12 cellular contexts compared by ENCODE assay signal in the genomic region with DNA sequence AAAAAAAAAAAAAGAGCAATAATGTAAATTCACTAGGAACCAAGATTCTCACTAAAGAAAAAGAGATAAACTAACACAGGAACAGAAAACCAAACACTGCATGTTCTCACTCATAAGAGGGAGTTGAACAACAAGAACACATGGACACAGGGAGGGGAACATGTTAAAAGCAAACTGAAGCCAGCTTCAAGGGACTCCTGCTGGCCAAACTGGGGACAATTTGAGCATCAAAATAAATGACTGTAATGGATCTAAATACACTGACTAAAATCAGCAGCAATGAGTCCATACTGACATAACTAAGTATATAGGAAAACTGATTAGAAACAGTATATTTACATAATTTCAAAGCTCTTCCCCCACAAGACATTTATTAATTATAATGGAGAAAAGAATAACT.
A peak's percentile ranks its signal among the peaks of the same experiment; 100 is the strongest.
DNase-seq lines count a peak whose midpoint lies in the region; ATAC-seq, FAIRE-seq and TF ChIP-seq lines count a peak whose summit lies in the region.
"Had no signal": no experiment of that assay in that cellular context is flagged by ENCODE, and none has a peak within 500 bp of the region (broad histone marks: within the 10 kb centered on the region; RNA-seq: fewer than 3 reads in every experiment).

No MANE protein-coding gene starts in this region.

- H3K36me3 Mint-ChIP-seq in type B pancreatic cell = peaks cover 35% of the 10 kb centered on the region
- peaks cover 10 to 26% of the 10 kb centered on the region in 2 donors for H3K36me3 Mint-ChIP-seq in activated T-cell treated with anti-CD3 and anti-CD28 coated beads, Interleukin-2, amount 50 U/mL, for 72 hours (ENCODE audit: insufficient read depth in 2 of 2)

- no peak overlapping the region for H3K4me2 ChIP-seq in Karpas-422 (ENCODE audit: low read depth, low read length, poor library complexity, severe bottlenecking)

- H3K4me1 Mint-ChIP-seq in type B pancreatic cell (ENCODE audit: unreplicated experiment) = no peaks in the 10 kb centered on the region
- H3K4me1 Mint-ChIP-seq in activated T-cell treated with anti-CD3 and anti-CD28 coated beads, Interleukin-2, amount 50 U/mL, for 72 hours (ENCODE audit: low read depth) = peaks cover 9% of the 10 kb centered on the region

- no peaks in the 10 kb centered on the region for H3K27me3 ChIP-seq in heart right ventricle
- no peaks in the 10 kb centered on the region for H3K27me3 ChIP-seq in Karpas-422 (ENCODE audit: low read length)
- no peaks in the 10 kb centered on the region for H3K27me3 ChIP-seq in small intestine (ENCODE audit: control insufficient read depth in 2 of 2, insufficient read depth in 2 of 2, low read length in 2 of 2)

- DNase-seq in heart right ventricle (no peak), Right ventricle myocardium inferior (ENCODE audit: missing footprints) (no peak), Karpas-422 (peak; percentile 53), cerebellar cortex (ENCODE audit: low spot score) (peak; percentile 32), type B pancreatic cell (ENCODE audit: extremely low spot score, unreplicated experiment) (no peak), small intestine (no peak)
- DNase-seq in activated T-cell treated with anti-CD3 and anti-CD28 coated beads, Interleukin-2, amount 50 U/mL, for 72 hours = no peak
- DNase-seq: activated B cell treated with CpG ODN at 0.5 μM for 24 hours; stimulated activated CD4-positive, alpha-beta T cell treated with anti-CD3 and anti-CD28 coated beads, Interleukin-2, amount 100 ng/mL, for 48 hours; substantia nigra had no signal

- H3K4me1 ChIP-seq in heart right ventricle (no peaks in the 10 kb centered on the region), Karpas-422 (ENCODE audit: low read length) (peaks cover 14% of the 10 kb centered on the region), small intestine (ENCODE audit: control insufficient read depth in 2 of 2, insufficient read depth in 1 of 2, low read depth in 1 of 2, low read length in 1 of 2) (no peaks in the 10 kb centered on the region)

- no peak for ATAC-seq in heart right ventricle
- ATAC-seq in Right ventricle myocardium inferior = no peak
- ATAC-seq in activated T-cell treated with anti-CD3 and anti-CD28 coated beads, Interleukin-2, amount 50 U/mL, for 72 hours (replicated peaks in 1 of 2) = no peak
- ATAC-seq in GM18909 (IDR thresholded peaks at IDR 0.05; ENCODE audit: poor library complexity, unreplicated experiment) = no peak

- H3K9me3 ChIP-seq in heart right ventricle = peaks cover 0 to 5% (median 0%) of the 10 kb centered on the region in 11 donors
- no peaks in the 10 kb centered on the region for H3K9me3 ChIP-seq in Karpas-422 (ENCODE audit: low read length)
- no peaks in the 10 kb centered on the region for H3K9me3 ChIP-seq in small intestine (ENCODE audit: control insufficient read depth, low read depth)

- H2AFZ ChIP-seq in Karpas-422 (ENCODE audit: low read length) = no peak overlapping the region

- peaks cover 5% of the 10 kb centered on the region for H3K9me3 Mint-ChIP-seq in type B pancreatic cell
- peaks cover 0 to 3% of the 10 kb centered on the region in 2 donors for H3K9me3 Mint-ChIP-seq in activated T-cell treated with anti-CD3 and anti-CD28 coated beads, Interleukin-2, amount 50 U/mL, for 72 hours
- H3K9me3 Mint-ChIP-seq: activated B cell treated with CpG ODN at 0.5 μM for 24 hours; CD4-positive, CD25-positive, alpha-beta regulatory T cell had no signal

- H3K27ac ChIP-seq in heart right ventricle = no peak overlapping the region
- no peak overlapping the region for H3K27ac ChIP-seq in Karpas-422 (ENCODE audit: low read length)
- no peak overlapping the region for H3K27ac ChIP-seq in small intestine (ENCODE audit: low read depth in 1 of 2, low read length in 1 of 2)

- no peaks in the 10 kb centered on the region for H4K20me1 ChIP-seq in Karpas-422 (ENCODE audit: insufficient read depth, low read depth, low read length)

- H3K4me3 ChIP-seq in heart right ventricle = no peak overlapping the region
- H3K4me3 ChIP-seq in Karpas-422 (ENCODE audit: low read length) = no peak overlapping the region
- no peak overlapping the region for H3K4me3 ChIP-seq in small intestine (ENCODE audit: low read depth in 1 of 2, low read length in 2 of 2)

- H3K9ac ChIP-seq in Karpas-422 (ENCODE audit: low read length) = no peak overlapping the region

- peaks cover 52% of the 10 kb centered on the region for H3K79me2 ChIP-seq in Karpas-422 (ENCODE audit: low read length)

- FAIRE-seq in small intestine (lab: Jason Lieb, UNC) = no peak

- H3K36me3 ChIP-seq in heart right ventricle (peaks cover 0 to 39% (median 0%) of the 10 kb centered on the region in 9 donors), Karpas-422 (ENCODE audit: insufficient read depth, low read length) (no peaks in the 10 kb centered on the region; the same call in 1 of the 2 replicates), small intestine (ENCODE audit: control insufficient read depth in 2 of 2, insufficient read depth in 2 of 2, low read length in 2 of 2) (no peaks in the 10 kb centered on the region)

- no peak overlapping the region for H3K27ac Mint-ChIP-seq in type B pancreatic cell
- no peak overlapping the region for H3K27ac Mint-ChIP-seq in activated T-cell treated with anti-CD3 and anti-CD28 coated beads, Interleukin-2, amount 50 U/mL, for 72 hours
- H3K27ac Mint-ChIP-seq: activated B cell treated with CpG ODN at 0.5 μM for 24 hours had no signal

- no peak overlapping the region for H3K4me3 Mint-ChIP-seq in type B pancreatic cell
- H3K4me3 Mint-ChIP-seq in activated T-cell treated with anti-CD3 and anti-CD28 coated beads, Interleukin-2, amount 50 U/mL, for 72 hours = no peak overlapping the region
- H3K4me3 Mint-ChIP-seq: activated B cell treated with CpG ODN at 0.5 μM for 24 hours; CD4-positive, CD25-positive, alpha-beta regulatory T cell had no signal

- intact Hi-C loops in heart right ventricle (cut with DNase I) (no loop called here), Right ventricle myocardium inferior (cut with DNase I) (no loop called here)

- H3K27me3 Mint-ChIP-seq in type B pancreatic cell = no peaks in the 10 kb centered on the region
- H3K27me3 Mint-ChIP-seq in activated T-cell treated with anti-CD3 and anti-CD28 coated beads, Interleukin-2, amount 50 U/mL, for 72 hours (ENCODE audit: low read depth) = no peaks in the 10 kb centered on the region
- H3K27me3 Mint-ChIP-seq: activated B cell treated with CpG ODN at 0.5 μM for 24 hours; CD4-positive, CD25-positive, alpha-beta regulatory T cell had no signal

- no peaks in the 10 kb centered on the region for H3K9me2 ChIP-seq in Karpas-422 (replicated peaks; ENCODE audit: insufficient read depth, low read length)

- TF ChIP-seq CTCF in heart right ventricle (IDR thresholded peaks at IDR 0.05) (peak in 5 of 9 donors; percentile 4 to 30 (median 17)), type B pancreatic cell (conservative IDR thresholded peaks at IDR 0.05) (peak; percentile 64)

Comparison
In these comparisons a context has a peak if more than half of its experiments do, and no peak if none do; other contexts are left out.
1. DNase-seq: peak in Karpas-422 (single experiment) and cerebellar cortex (single experiment); none in heart right ventricle (0 of 2), Right ventricle myocardium inferior (single experiment), type B pancreatic cell (single experiment), activated T-cell treated with anti-CD3 and anti-CD28 coated beads, Interleukin-2, amount 50 U/mL, for 72 hours (0 of 2) and small intestine (single experiment).